Comparison of ENCODE assay signal across 11 cellular contexts in genomic region chr6:133262804-133263203, GRCh38. TPM values are rescaled to one million over a fixed set of nuclear protein-coding genes. Genes with fewer than 3 reads are reported as not detected.
"Had no signal": no experiment of that assay in that cellular context is flagged by ENCODE, and none has a peak within 500 bp of the region (broad histone marks: within the 10 kb centered on the region; RNA-seq: fewer than 3 reads in every experiment).

No MANE protein-coding gene starts in this region.

- H3K27ac ChIP-seq: dorsolateral prefrontal cortex had no signal

- DNase-seq: cortex of kidney; dorsolateral prefrontal cortex; effector CD8-positive, alpha-beta T cell; immature natural killer cell; mucosa of descending colon; naive thymus-derived CD8-positive, alpha-beta T cell; posterior cingulate gyrus; stimulated activated CD4-positive, alpha-beta T cell treated with anti-CD3 and anti-CD28 coated beads, Interleukin-2, amount 100 ng/mL, for 48 hours; stimulated activated naive CD4-positive, alpha-beta T cell treated with Interleukin-2 at 50 U/mL for 16 hours had no signal

- ATAC-seq: esophagus mucosa; mucosa of descending colon; naive thymus-derived CD8-positive, alpha-beta T cell had no signal

- H3K9me3 ChIP-seq: mucosa of descending colon had no signal

- H3K4me3 ChIP-seq: dorsolateral prefrontal cortex, mucosa of descending colon, smooth muscle cell had no signal

RNA-seq across cellular contexts. Expression of gene EYA4, which starts 21.6 kb away (rescaled TPM):
- total RNA-seq: naive thymus-derived CD8-positive, alpha-beta T cell had no signal
